Comparison of ENCODE assay signal across 1 cellular context in the genomic region with DNA sequence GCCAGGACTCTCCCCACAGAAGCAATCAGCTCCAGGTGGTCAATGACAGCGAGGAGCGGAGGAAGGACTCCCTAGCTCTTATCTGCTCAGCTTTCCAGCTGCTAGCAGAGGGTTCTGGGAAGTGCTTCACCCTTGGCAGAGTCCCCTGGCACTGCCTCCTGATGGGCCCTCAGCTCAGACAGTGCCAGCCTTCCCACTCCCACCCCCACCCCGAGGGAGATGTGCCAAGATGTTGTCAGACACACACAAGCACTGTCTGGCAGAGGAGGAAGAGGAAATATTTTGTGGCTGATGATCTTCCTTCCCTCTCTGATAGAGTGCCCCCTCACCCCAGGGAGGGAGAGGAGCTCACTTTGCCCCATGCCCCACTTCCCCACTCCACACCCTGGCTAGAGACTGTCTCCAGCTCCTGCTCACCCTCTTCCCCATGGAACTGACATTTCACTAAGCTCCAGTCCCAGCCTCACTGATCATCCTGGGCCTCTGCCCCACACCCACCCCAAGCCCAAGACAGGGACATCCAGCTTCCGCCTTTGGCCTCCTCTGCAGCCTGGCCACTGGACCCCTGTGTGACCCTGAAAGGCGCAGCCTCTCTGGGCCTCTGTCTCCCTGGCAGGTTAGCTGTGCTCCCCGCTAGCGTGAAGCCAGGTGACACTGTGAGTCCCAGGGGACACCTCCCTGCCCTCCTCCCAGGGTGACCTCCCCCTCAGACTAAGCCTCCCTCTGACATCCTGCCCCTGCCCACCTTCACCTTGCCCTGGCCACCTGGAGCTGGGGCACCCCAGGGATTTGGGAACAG.
TF ChIP-seq lines count a peak whose summit lies in the region.

No MANE protein-coding gene starts in this region.

TF ChIP-seq in endothelial cell of umbilical vein, 7 proteins besides CTCF, POLR2A, EP300 and RAD21:
- no peak for TF ChIP-seq GATA2 (IDR thresholded peaks at IDR 0.05; ENCODE audit: insufficient read depth, insufficient read length, low read depth, low read length)
- no peak for TF ChIP-seq JUN (IDR thresholded peaks at IDR 0.05; ENCODE audit: borderline replicate concordance, insufficient read depth, insufficient read length, low read depth)
- no peak for TF ChIP-seq POLR2AphosphoS5 (IDR thresholded peaks at IDR 0.05; ENCODE audit: insufficient read depth, low read depth, low read length)
- TF ChIP-seq, protein P1, sequence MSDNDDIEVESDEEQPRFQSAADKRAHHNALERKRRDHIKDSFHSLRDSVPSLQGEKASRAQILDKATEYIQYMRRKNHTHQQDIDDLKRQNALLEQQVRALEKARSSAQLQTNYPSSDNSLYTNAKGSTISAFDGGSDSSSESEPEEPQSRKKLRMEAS (IDR thresholded peaks at IDR 0.05; ENCODE audit: insufficient read depth, insufficient read length), result no peak
- TF ChIP-seq FOS (IDR thresholded peaks at IDR 0.05; ENCODE audit: borderline replicate concordance, insufficient read depth, low read length), result no peak
- TF ChIP-seq MYC (IDR thresholded peaks at IDR 0.05; ENCODE audit: low read depth, low read length), result no peak
- no peak for TF ChIP-seq EZH2 (IDR thresholded peaks at IDR 0.05; ENCODE audit: borderline replicate concordance, low read depth, low read length, severe bottlenecking)
